In the genomic region with DNA sequence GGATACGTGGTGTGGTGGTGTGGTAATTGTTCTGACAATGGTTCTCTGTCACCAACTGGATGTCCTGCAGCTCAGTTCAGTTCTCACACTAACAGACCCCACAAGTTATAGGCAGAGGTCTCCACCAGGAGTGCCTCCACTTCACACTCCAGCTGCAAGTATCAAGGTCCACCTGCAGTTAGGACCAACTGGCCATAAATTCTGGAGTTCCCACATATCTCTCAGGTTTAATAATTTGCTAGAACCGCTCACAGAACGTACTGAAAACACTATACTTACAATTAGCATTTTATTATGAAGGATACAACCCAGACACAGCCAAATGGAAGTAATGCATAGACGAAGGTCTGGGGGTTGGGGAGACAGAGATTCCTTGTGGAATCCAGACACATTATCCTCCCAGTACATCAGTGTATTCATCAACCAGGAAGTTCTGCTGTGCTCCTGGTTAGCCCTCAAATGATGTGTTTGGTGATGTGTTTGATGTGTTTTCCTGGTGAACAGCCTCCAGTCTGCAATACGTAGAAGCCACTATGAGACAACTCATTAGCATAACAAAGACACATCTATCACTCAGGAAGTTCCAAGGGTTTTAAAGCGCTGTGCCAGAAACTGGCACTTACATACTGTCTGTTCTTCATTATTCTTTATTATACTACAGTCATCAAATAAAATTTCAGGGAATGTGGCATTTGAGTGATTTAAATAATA, we compare ENCODE assay signal across 2 cellular contexts.
TF ChIP-seq lines count a peak whose summit lies in the region.

No MANE protein-coding gene starts in this region.

TF ChIP-seq in GM23338, 12 proteins besides CTCF, POLR2A, EP300 and RAD21:
- no peak for TF ChIP-seq EZH2 (IDR thresholded peaks at IDR 0.05; ENCODE audit: low read depth, unreplicated experiment)
- no peak for TF ChIP-seq CREB1 (CRISPR knock-in tag; IDR thresholded peaks at IDR 0.05; ENCODE audit: low read depth)
- no peak for TF ChIP-seq NANOG (IDR thresholded peaks at IDR 0.05; ENCODE audit: borderline replicate concordance)
- TF ChIP-seq, protein P1, sequence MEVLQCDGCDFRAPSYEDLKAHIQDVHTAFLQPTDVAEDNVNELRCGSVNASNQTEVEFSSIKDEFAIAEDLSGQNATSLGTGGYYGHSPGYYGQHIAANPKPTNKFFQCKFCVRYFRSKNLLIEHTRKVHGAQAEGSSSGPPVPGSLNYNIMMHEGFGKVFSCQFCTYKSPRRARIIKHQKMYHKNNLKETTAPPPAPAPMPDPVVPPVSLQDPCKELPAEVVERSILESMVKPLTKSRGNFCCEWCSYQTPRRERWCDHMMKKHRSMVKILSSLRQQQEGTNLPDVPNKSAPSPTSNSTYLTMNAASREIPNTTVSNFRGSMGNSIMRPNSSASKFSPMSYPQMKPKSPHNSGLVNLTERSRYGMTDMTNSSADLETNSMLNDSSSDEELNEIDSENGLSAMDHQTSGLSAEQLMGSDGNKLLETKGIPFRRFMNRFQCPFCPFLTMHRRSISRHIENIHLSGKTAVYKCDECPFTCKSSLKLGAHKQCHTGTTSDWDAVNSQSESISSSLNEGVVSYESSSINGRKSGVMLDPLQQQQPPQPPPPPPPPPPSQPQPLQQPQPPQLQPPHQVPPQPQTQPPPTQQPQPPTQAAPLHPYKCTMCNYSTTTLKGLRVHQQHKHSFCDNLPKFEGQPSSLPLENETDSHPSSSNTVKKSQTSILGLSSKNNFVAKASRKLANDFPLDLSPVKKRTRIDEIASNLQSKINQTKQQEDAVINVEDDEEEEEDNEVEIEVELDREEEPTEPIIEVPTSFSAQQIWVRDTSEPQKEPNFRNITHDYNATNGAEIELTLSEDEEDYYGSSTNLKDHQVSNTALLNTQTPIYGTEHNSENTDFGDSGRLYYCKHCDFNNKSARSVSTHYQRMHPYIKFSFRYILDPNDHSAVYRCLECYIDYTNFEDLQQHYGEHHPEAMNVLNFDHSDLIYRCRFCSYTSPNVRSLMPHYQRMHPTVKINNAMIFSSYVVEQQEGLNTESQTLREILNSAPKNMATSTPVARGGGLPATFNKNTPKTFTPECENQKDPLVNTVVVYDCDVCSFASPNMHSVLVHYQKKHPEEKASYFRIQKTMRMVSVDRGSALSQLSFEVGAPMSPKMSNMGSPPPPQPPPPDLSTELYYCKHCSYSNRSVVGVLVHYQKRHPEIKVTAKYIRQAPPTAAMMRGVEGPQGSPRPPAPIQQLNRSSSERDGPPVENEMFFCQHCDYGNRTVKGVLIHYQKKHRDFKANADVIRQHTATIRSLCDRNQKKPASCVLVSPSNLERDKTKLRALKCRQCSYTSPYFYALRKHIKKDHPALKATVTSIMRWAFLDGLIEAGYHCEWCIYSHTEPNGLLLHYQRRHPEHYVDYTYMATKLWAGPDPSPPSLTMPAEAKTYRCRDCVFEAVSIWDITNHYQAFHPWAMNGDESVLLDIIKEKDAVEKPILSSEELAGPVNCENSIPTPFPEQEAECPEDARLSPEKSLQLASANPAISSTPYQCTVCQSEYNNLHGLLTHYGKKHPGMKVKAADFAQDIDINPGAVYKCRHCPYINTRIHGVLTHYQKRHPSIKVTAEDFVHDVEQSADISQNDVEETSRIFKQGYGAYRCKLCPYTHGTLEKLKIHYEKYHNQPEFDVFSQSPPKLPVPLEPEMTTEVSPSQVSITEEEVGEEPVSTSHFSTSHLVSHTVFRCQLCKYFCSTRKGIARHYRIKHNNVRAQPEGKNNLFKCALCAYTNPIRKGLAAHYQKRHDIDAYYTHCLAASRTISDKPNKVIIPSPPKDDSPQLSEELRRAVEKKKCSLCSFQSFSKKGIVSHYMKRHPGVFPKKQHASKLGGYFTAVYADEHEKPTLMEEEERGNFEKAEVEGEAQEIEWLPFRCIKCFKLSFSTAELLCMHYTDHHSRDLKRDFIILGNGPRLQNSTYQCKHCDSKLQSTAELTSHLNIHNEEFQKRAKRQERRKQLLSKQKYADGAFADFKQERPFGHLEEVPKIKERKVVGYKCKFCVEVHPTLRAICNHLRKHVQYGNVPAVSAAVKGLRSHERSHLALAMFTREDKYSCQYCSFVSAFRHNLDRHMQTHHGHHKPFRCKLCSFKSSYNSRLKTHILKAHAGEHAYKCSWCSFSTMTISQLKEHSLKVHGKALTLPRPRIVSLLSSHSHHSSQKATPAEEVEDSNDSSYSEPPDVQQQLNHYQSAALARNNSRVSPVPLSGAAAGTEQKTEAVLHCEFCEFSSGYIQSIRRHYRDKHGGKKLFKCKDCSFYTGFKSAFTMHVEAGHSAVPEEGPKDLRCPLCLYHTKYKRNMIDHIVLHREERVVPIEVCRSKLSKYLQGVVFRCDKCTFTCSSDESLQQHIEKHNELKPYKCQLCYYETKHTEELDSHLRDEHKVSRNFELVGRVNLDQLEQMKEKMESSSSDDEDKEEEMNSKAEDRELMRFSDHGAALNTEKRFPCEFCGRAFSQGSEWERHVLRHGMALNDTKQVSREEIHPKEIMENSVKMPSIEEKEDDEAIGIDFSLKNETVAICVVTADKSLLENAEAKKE (CRISPR knock-in tag; IDR thresholded peaks at IDR 0.05), result no peak
TF ChIP-seq in GM23338: peak in this region for 0.

TF ChIP-seq in SK-N-SH, 30 proteins besides CTCF, POLR2A, EP300 and RAD21:
- TF ChIP-seq GABPA (IDR thresholded peaks at IDR 0.05; ENCODE audit: low read depth), result no peak
- no peak for TF ChIP-seq TAF1 (IDR thresholded peaks at IDR 0.05; ENCODE audit: borderline replicate concordance, low read depth, low read length)
- no peak for TF ChIP-seq CHD2 (IDR thresholded peaks at IDR 0.05; ENCODE audit: low read length, partially characterized antibody)
- TF ChIP-seq MEF2A (IDR thresholded peaks at IDR 0.05; ENCODE audit: borderline replicate concordance, low read depth), result no peak
- no peak for TF ChIP-seq RCOR1 (IDR thresholded peaks at IDR 0.05; ENCODE audit: low read length)
- TF ChIP-seq, protein P2, sequence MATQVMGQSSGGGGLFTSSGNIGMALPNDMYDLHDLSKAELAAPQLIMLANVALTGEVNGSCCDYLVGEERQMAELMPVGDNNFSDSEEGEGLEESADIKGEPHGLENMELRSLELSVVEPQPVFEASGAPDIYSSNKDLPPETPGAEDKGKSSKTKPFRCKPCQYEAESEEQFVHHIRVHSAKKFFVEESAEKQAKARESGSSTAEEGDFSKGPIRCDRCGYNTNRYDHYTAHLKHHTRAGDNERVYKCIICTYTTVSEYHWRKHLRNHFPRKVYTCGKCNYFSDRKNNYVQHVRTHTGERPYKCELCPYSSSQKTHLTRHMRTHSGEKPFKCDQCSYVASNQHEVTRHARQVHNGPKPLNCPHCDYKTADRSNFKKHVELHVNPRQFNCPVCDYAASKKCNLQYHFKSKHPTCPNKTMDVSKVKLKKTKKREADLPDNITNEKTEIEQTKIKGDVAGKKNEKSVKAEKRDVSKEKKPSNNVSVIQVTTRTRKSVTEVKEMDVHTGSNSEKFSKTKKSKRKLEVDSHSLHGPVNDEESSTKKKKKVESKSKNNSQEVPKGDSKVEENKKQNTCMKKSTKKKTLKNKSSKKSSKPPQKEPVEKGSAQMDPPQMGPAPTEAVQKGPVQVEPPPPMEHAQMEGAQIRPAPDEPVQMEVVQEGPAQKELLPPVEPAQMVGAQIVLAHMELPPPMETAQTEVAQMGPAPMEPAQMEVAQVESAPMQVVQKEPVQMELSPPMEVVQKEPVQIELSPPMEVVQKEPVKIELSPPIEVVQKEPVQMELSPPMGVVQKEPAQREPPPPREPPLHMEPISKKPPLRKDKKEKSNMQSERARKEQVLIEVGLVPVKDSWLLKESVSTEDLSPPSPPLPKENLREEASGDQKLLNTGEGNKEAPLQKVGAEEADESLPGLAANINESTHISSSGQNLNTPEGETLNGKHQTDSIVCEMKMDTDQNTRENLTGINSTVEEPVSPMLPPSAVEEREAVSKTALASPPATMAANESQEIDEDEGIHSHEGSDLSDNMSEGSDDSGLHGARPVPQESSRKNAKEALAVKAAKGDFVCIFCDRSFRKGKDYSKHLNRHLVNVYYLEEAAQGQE (IDR thresholded peaks at IDR 0.05; ENCODE audit: low read depth, low read length), result no peak
- no peak for TF ChIP-seq MXI1 (IDR thresholded peaks at IDR 0.05; ENCODE audit: low read depth, low read length)
- TF ChIP-seq, protein P3, sequence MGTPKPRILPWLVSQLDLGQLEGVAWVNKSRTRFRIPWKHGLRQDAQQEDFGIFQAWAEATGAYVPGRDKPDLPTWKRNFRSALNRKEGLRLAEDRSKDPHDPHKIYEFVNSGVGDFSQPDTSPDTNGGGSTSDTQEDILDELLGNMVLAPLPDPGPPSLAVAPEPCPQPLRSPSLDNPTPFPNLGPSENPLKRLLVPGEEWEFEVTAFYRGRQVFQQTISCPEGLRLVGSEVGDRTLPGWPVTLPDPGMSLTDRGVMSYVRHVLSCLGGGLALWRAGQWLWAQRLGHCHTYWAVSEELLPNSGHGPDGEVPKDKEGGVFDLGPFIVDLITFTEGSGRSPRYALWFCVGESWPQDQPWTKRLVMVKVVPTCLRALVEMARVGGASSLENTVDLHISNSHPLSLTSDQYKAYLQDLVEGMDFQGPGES (IDR thresholded peaks at IDR 0.05; ENCODE audit: low read depth, low read length), result no peak
- TF ChIP-seq ZBTB33 (IDR thresholded peaks at IDR 0.05; ENCODE audit: borderline replicate concordance, low read depth), result no peak
